ENCODE assay signal across 9 cellular contexts in the genomic region with DNA sequence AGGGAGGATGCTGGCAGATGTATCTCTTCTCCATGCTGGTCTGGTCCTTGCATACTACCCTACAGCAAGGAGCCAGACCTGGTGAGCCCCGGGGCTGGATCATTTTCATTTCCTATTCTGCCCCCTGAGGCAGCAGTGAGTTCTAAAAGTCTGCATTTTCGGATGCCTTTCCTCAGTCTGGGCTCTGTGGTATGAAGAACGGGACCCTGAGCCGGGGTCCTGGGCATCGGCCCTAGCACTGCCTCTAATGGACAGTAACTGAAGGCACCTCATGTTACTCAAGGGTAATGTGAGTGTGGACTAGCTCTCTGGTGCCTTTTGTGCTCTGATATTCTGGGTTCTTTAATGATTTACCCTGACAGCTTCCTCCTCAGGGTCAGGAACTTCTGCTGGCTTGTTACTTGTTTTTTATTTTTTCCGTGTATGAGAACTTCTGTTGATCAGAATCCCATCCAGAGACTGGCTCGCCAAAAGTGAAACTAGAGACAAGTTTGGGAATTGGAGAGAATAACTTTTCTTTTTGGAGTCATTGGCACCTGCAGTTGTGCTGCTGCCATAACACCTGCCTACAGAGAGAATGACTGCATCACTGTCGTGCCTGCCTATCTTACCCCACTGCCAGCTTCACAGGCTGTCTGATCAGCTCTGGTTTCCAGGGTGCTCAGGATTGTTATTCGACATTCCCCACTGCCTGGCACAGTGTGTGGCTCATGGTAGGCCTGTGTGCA.
DNase-seq lines count a peak whose midpoint lies in the region; ATAC-seq, FAIRE-seq and TF ChIP-seq lines count a peak whose summit lies in the region.
"Had no signal": no experiment of that assay in that cellular context is flagged by ENCODE, and none has a peak within 500 bp of the region (broad histone marks: within the 10 kb centered on the region; RNA-seq: fewer than 3 reads in every experiment).

No MANE protein-coding gene starts in this region.

- H3K79me2 ChIP-seq in K562 (ENCODE audit: control insufficient read depth, insufficient read depth, low read length), result peaks cover 62% of the 10 kb centered on the region

- in situ Hi-C loops in K562 (cut with MboI), result no loop called here

- H3K27ac ChIP-seq in K562 (ENCODE audit: extremely low read depth, low read depth, low read length), result no peak overlapping the region

- H3K4me1 Mint-ChIP-seq in natural killer cell, result peaks cover 80% of the 10 kb centered on the region in 2 donors

- no peaks in the 10 kb centered on the region for H3K27me3 Mint-ChIP-seq in natural killer cell (ENCODE audit: low read depth in 2 of 2)

- no peak for TF ChIP-seq POLR2A in K562 (conservative IDR thresholded peaks at IDR 0.05)

- POLR2A ChIA-PET in K562 (lab: Yijun Ruan, JAX), result interaction anchor here (1.4 kb wide), 1 partner anchor 14 kb away, joined by 7 read pairs; no protein-coding TSS in a partner anchor

- intact Hi-C loops in K562 (cut with micrococcal nuclease) (no loop called here), natural killer cell (cut with micrococcal nuclease) (no loop called here)

- no peaks in the 10 kb centered on the region for H3K4me1 ChIP-seq in K562 (replicated peaks in 1 of 2; ENCODE audit: control insufficient read depth in 2 of 2, insufficient read depth in 2 of 2, low read length in 2 of 2)

- no TSS peak for BruUV-seq in K562 (replicated peaks; lab: Mats Ljungman, UMichigan)

- H3K4me3 ChIP-seq in GM06990 (replicated peaks; ENCODE audit: low read depth, low read length), result no peak overlapping the region
- no peak overlapping the region for H3K4me3 ChIP-seq in K562

- H3K27me3 ChIP-seq in GM06990 (replicated peaks; ENCODE audit: control insufficient read depth, insufficient read depth, low read length) (no peaks in the 10 kb centered on the region), K562 (ENCODE audit: control insufficient read depth in 2 of 2, insufficient read depth in 2 of 2, low read length in 2 of 2) (no peaks in the 10 kb centered on the region)

- H3K36me3 ChIP-seq in GM06990 (ENCODE audit: control insufficient read depth, insufficient read depth, low read length) (peaks cover 2% of the 10 kb centered on the region), K562 (ENCODE audit: control insufficient read depth, insufficient read depth, low read length) (peaks cover 6% of the 10 kb centered on the region; the same call in 2 of the 3 replicates)

- TF ChIP-seq RAD21 in K562 (CRISPR knock-in tag; conservative IDR thresholded peaks at IDR 0.05 in 1 of 2, IDR thresholded peaks at IDR 0.05 in 1 of 2), result no peak

- no peak overlapping the region for H2AFZ ChIP-seq in K562 (ENCODE audit: low read depth, low read length)

- H3K9ac ChIP-seq in K562 (ENCODE audit: insufficient read depth in 1 of 2, low read depth in 2 of 2, low read length in 2 of 2), result no peak overlapping the region

- TF ChIP-seq CTCF in GM06990 (IDR thresholded peaks at IDR 0.05; ENCODE audit: insufficient read depth, low read length, poor library complexity, severe bottlenecking) (peak; percentile 23), K562 (IDR thresholded peaks at IDR 0.05 in 2 of 3, conservative IDR thresholded peaks at IDR 0.05 in 1 of 3; ENCODE audit: insufficient read depth in 2 of 3, low read depth in 1 of 3, low read length in 3 of 3) (0 out of 6 replicates have a peak, but pooled peaks of 1 of the 3 experiments have one; percentile 3), natural killer cell (IDR thresholded peaks at IDR 0.05) (no peak), GM20000 (IDR thresholded peaks at IDR 0.05; ENCODE audit: extremely low read depth, missing control alignments) (no peak)

- TF ChIP-seq EP300 in K562 (IDR thresholded peaks at IDR 0.05; ENCODE audit: low read length), result no peak

- H3K36me3 Mint-ChIP-seq in natural killer cell, result no peaks in the 10 kb centered on the region

- peak; percentile 22 for ATAC-seq in HG02623 (IDR thresholded peaks at IDR 0.05; ENCODE audit: unreplicated experiment)
- peak; percentile 66 for ATAC-seq in K562
- peak; percentile 41 to 50 (median 42) for ATAC-seq in natural killer cell

- CTCF ChIA-PET in K562 (lab: Yijun Ruan, JAX; ENCODE audit: low intra/inter-chr PET ratio), result no interaction called here

- H3K9me1 ChIP-seq in K562 (ENCODE audit: control insufficient read depth, insufficient read depth, low read length), result no peaks in the 10 kb centered on the region

- no peak overlapping the region for H3K4me2 ChIP-seq in K562 (ENCODE audit: insufficient read depth, low read length)

- H3K4me3 Mint-ChIP-seq in natural killer cell, result peak overlapping the region; percentile 72

- no peak for DNase-seq in GM06990 (ENCODE audit: extremely low read depth, insufficient read length)
- no peak for DNase-seq in K562 (ENCODE audit: extremely low read depth in 1 of 4, low spot score in 3 of 4)
- no peak for DNase-seq in natural killer cell
- DNase-seq in RCC 7860 (ENCODE audit: low spot score), result no peak
- no peak for DNase-seq in GM20000 (ENCODE audit: low spot score)
- no peak for DNase-seq in HPDE6-E6E7 (ENCODE audit: extremely low spot score)
- no peak for DNase-seq in hypothalamus (lab: John Stamatoyannopoulos, UW)

- H3K9me3 ChIP-seq in K562 (replicated peaks; ENCODE audit: control insufficient read depth, insufficient read depth, low read depth, low read length), result no peaks in the 10 kb centered on the region

- FAIRE-seq in K562 (lab: Jason Lieb, UNC), result peak; percentile 23
- no peak for FAIRE-seq in RCC 7860 (lab: Jason Lieb, UNC)
- FAIRE-seq: astrocyte had no signal

- WGBS in K562 (ENCODE audit: insufficient coverage, low coverage, missing lambda C conversion rate), result 56% methylated on average over 5 of the region's 9 CpGs

- H3K27ac Mint-ChIP-seq in natural killer cell, result peak overlapping the region; percentile 88

- H4K20me1 ChIP-seq in K562 (replicated peaks; ENCODE audit: control insufficient read depth, insufficient read depth, low read length), result peaks cover 8% of the 10 kb centered on the region; the same call in 1 of the 2 replicates

- H3K9me3 Mint-ChIP-seq in natural killer cell, result no peaks in the 10 kb centered on the region

TF ChIP-seq in K562, 482 proteins besides CTCF, POLR2A, EP300 and RAD21 (continues in another document):
- no peak for TF ChIP-seq SRSF3 (IDR thresholded peaks at IDR 0.05; ENCODE audit: insufficient read depth, low read length)
- TF ChIP-seq, protein P1, sequence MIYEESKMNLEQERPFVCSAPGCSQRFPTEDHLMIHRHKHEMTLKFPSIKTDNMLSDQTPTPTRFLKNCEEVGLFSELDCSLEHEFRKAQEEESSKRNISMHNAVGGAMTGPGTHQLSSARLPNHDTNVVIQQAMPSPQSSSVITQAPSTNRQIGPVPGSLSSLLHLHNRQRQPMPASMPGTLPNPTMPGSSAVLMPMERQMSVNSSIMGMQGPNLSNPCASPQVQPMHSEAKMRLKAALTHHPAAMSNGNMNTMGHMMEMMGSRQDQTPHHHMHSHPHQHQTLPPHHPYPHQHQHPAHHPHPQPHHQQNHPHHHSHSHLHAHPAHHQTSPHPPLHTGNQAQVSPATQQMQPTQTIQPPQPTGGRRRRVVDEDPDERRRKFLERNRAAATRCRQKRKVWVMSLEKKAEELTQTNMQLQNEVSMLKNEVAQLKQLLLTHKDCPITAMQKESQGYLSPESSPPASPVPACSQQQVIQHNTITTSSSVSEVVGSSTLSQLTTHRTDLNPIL (CRISPR knock-in tag; IDR thresholded peaks at IDR 0.05), result no peak
- TF ChIP-seq NRF1 (conservative IDR thresholded peaks at IDR 0.05 in 1 of 2, IDR thresholded peaks at IDR 0.05 in 1 of 2), result no peak
- no peak for TF ChIP-seq FOXK2 (conservative IDR thresholded peaks at IDR 0.05 in 1 of 2, IDR thresholded peaks at IDR 0.05 in 1 of 2; ENCODE audit: low read depth in 2 of 2)
- no peak for TF ChIP-seq POLR2AphosphoS2 (IDR thresholded peaks at IDR 0.05; ENCODE audit: low read length)
- no peak for TF ChIP-seq ZNF445 (CRISPR knock-in tag; IDR thresholded peaks at IDR 0.05; ENCODE audit: low read depth)
- TF ChIP-seq, protein P2, sequence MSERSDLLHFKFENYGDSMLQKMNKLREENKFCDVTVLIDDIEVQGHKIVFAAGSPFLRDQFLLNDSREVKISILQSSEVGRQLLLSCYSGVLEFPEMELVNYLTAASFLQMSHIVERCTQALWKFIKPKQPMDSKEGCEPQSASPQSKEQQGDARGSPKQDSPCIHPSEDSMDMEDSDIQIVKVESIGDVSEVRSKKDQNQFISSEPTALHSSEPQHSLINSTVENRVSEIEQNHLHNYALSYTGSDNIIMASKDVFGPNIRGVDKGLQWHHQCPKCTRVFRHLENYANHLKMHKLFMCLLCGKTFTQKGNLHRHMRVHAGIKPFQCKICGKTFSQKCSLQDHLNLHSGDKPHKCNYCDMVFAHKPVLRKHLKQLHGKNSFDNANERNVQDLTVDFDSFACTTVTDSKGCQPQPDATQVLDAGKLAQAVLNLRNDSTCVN (CRISPR knock-in tag; IDR thresholded peaks at IDR 0.05), result no peak
- no peak for TF ChIP-seq GABPB1 (CRISPR knock-in tag; IDR thresholded peaks at IDR 0.05)
- TF ChIP-seq, protein P3, sequence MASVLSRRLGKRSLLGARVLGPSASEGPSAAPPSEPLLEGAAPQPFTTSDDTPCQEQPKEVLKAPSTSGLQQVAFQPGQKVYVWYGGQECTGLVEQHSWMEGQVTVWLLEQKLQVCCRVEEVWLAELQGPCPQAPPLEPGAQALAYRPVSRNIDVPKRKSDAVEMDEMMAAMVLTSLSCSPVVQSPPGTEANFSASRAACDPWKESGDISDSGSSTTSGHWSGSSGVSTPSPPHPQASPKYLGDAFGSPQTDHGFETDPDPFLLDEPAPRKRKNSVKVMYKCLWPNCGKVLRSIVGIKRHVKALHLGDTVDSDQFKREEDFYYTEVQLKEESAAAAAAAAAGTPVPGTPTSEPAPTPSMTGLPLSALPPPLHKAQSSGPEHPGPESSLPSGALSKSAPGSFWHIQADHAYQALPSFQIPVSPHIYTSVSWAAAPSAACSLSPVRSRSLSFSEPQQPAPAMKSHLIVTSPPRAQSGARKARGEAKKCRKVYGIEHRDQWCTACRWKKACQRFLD (CRISPR knock-in tag; IDR thresholded peaks at IDR 0.05), result no peak
- TF ChIP-seq ZFP36 (IDR thresholded peaks at IDR 0.05; ENCODE audit: low read depth, low read length, partially characterized antibody), result no peak
- TF ChIP-seq RBM25 (IDR thresholded peaks at IDR 0.05; ENCODE audit: low read depth, low read length, severe bottlenecking), result no peak
- TF ChIP-seq ZKSCAN8 (CRISPR knock-in tag; IDR thresholded peaks at IDR 0.05), result no peak
- TF ChIP-seq ZNF124 (CRISPR knock-in tag; IDR thresholded peaks at IDR 0.05), result no peak
- TF ChIP-seq ZBTB7A (IDR thresholded peaks at IDR 0.05; ENCODE audit: borderline replicate concordance, control insufficient read depth, low read depth, low read length), result no peak
